In genomic region chr2:65022189-65022588, GRCh38 we compare ENCODE assay signal across 21 cellular contexts.
"Had no signal": no experiment of that assay in that cellular context is flagged by ENCODE, and none has a peak within 500 bp of the region (broad histone marks: within the 10 kb centered on the region; RNA-seq: fewer than 3 reads in every experiment).

No MANE protein-coding gene starts in this region.

- H3K27ac ChIP-seq: heart left ventricle, neutrophil, psoas muscle, stomach, thoracic aorta, transverse colon had no signal

- H3K4me1 ChIP-seq: psoas muscle had no signal

- H3K27me3 Mint-ChIP-seq: naive thymus-derived CD8-positive, alpha-beta T cell had no signal

- H3K9me3 ChIP-seq: heart left ventricle, mucosa of descending colon, neutrophil, psoas muscle, spleen, stomach, thoracic aorta, transverse colon had no signal

- H3K4me3 Mint-ChIP-seq: naive thymus-derived CD8-positive, alpha-beta T cell had no signal

- DNase-seq: dermis blood vessel endothelial cell; foreskin melanocyte; heart left ventricle; hypothalamus; kidney glomerular epithelial cell; mucosa of descending colon; naive thymus-derived CD8-positive, alpha-beta T cell; psoas muscle; retina; spleen; stimulated activated CD4-positive, alpha-beta T cell treated with anti-CD3 and anti-CD28 coated beads, Interleukin-15, amount 100 ng/mL, for 24 hours; stimulated activated CD4-positive, alpha-beta T cell treated with anti-CD3 and anti-CD28 coated beads, Interleukin-1b, Interleukin-23, amount 100 ng/mL, for 48 hours; stimulated activated CD4-positive, alpha-beta T cell treated with anti-CD3 and anti-CD28 coated beads, Interleukin-4, amount 100 ng/mL, for 4 hours; stimulated activated naive CD4-positive, alpha-beta T cell; stomach; substantia nigra; transverse colon had no signal

- H3K27me3 ChIP-seq: heart left ventricle, neutrophil, spleen, stomach, transverse colon had no signal

- H3K9me3 Mint-ChIP-seq: naive thymus-derived CD8-positive, alpha-beta T cell had no signal

- ATAC-seq: heart left ventricle; left lobe of liver; mucosa of descending colon; naive thymus-derived CD8-positive, alpha-beta T cell; psoas muscle; sciatic nerve had no signal

- H3K4me3 ChIP-seq: heart left ventricle, mucosa of descending colon, psoas muscle, spleen, stomach, thoracic aorta, transverse colon had no signal

- H3K36me3 ChIP-seq: transverse colon had no signal
